19 cellular contexts compared by ENCODE assay signal in genomic region chr2:112876257-112876970, GRCh38. TPM values are rescaled to one million over a fixed set of nuclear protein-coding genes. Genes with fewer than 3 reads are reported as not detected.
DNase-seq lines count a peak whose midpoint lies in the region; ATAC-seq, FAIRE-seq and TF ChIP-seq lines count a peak whose summit lies in the region.
"Had no signal": no experiment of that assay in that cellular context is flagged by ENCODE, and none has a peak within 500 bp of the region (broad histone marks: within the 10 kb centered on the region; RNA-seq: fewer than 3 reads in every experiment).

No MANE protein-coding gene starts in this region.

- H2BK5ac ChIP-seq in IMR-90 (ENCODE audit: low read depth, low read length, poor library complexity, severe bottlenecking): no peak overlapping the region

- POLR2A ChIA-PET in IMR-90 (lab: Charles Lee; ENCODE audit: unreplicated experiment): no interaction called here

- dilution Hi-C loops in IMR-90 (cut with HindIII; ENCODE audit: low sequenced_read_pairs, unreplicated experiment): no loop called here

- H3K27ac ChIP-seq in ACC112 (ENCODE audit: low read depth, low read length): peak overlapping the region; percentile 80
- no peak overlapping the region for H3K27ac ChIP-seq in IMR-90 (ENCODE audit: insufficient read depth, low read length)
- H3K27ac ChIP-seq in astrocyte (ENCODE audit: low read depth, low read length): peak overlapping the region; percentile 73
- peak overlapping the region; percentile 78 to 91 for H3K27ac ChIP-seq in esophagus (ENCODE audit: low read depth in 2 of 2, low read length in 1 of 2)
- H3K27ac ChIP-seq: A549, C4-2B had no signal

- H3K9me1 ChIP-seq in IMR-90 (ENCODE audit: insufficient read depth, low read length): peaks cover 14% of the 10 kb centered on the region

- ATAC-seq in IMR-90 (ENCODE audit: low read depth) (no peak), HG03095 (IDR thresholded peaks at IDR 0.05; ENCODE audit: unreplicated experiment) (no peak)
- ATAC-seq: A549 had no signal

- peak overlapping the region; percentile 43; the same call in 2 of the 3 replicates for H2BK15ac ChIP-seq in IMR-90 (ENCODE audit: low read depth, low read length)

- H3K4me1 Mint-ChIP-seq in astrocyte (ENCODE audit: low read depth, unreplicated experiment): peaks cover 14% of the 10 kb centered on the region

- no peak overlapping the region for H3K18ac ChIP-seq in IMR-90 (ENCODE audit: low read depth, low read length)

- no TSS peak for BruUV-seq in IMR-90 (replicated peaks; lab: Mats Ljungman, UMichigan)

- H3K27me3 ChIP-seq in ACC112 (ENCODE audit: insufficient read depth, low read length) (no peaks in the 10 kb centered on the region), IMR-90 (ENCODE audit: control insufficient read depth, insufficient read depth, low read length) (no peaks in the 10 kb centered on the region), astrocyte (ENCODE audit: insufficient read depth, low read length) (no peaks in the 10 kb centered on the region), esophagus (ENCODE audit: control insufficient read depth in 1 of 2, insufficient read depth in 2 of 2, low read length in 2 of 2) (no peaks in the 10 kb centered on the region)

- H3K23ac ChIP-seq in IMR-90 (ENCODE audit: low read depth, low read length): no peak overlapping the region

- 80% methylated on average over 1 of the region's 3 CpGs; no CpG with 5 or more reads in 1 of the 2 experiments for WGBS in IMR-90 (ENCODE audit: extremely low coverage in 2 of 2, insufficient read length in 1 of 2), 2 experiments
- WGBS in esophagus, 2 donors: 55 to 79% methylated on average over 3 of the region's 3 CpGs

- H3K9ac ChIP-seq in IMR-90 (ENCODE audit: low read depth, low read length) (no peak overlapping the region), astrocyte (ENCODE audit: low read length) (no peak overlapping the region)

- H3K4me3 ChIP-seq in ACC112 (ENCODE audit: low read depth, low read length) (no peak overlapping the region), IMR-90 (ENCODE audit: insufficient read depth, low read depth, low read length) (no peak overlapping the region), astrocyte (ENCODE audit: insufficient read depth, low read depth, low read length) (no peak overlapping the region), esophagus (ENCODE audit: low read depth in 1 of 2, low read length in 2 of 2) (no peak overlapping the region)
- H3K4me3 ChIP-seq: A549 had no signal

- peak overlapping the region; percentile 90; the same call in 1 of the 2 replicates for H2BK120ac ChIP-seq in IMR-90 (ENCODE audit: low read depth, low read length)

- no peak overlapping the region for H4K5ac ChIP-seq in IMR-90 (ENCODE audit: low read depth, low read length)

- 0 out of 2 replicates have a peak overlapping the region, but pooled peaks have one; percentile 57 for H4K91ac ChIP-seq in IMR-90 (ENCODE audit: insufficient read depth, low read depth, low read length)

- no peak overlapping the region for H3K4me2 ChIP-seq in IMR-90 (ENCODE audit: low read depth, low read length)
- no peak overlapping the region for H3K4me2 ChIP-seq in astrocyte (ENCODE audit: low read length)
- H3K4me2 ChIP-seq: A549 had no signal

- DNase-seq in IMR-90 (no peak), astrocyte (ENCODE audit: low read depth) (no peak), COLO668 (lab: John Stamatoyannopoulos, UW; ENCODE audit: unreplicated experiment) (no peak), germinal center (ENCODE audit: low spot score) (no peak), GM13977 (ENCODE audit: low spot score) (no peak)
- DNase-seq: DMS 273 treated with DMSO at 0.1 percent for 48 hours, GF-D8, GOT3, NCI-H1417 treated with DMSO at 0.1 percent for 48 hours, NCI-H2029, NCI-H748 treated with DMSO at 0.1 percent for 48 hours had no signal

- no peaks in the 10 kb centered on the region for H3K9me3 ChIP-seq in IMR-90 (ENCODE audit: control insufficient read depth, insufficient read depth, low read length)
- H3K9me3 ChIP-seq in astrocyte (ENCODE audit: insufficient read depth, low read depth, low read length): no peaks in the 10 kb centered on the region
- no peaks in the 10 kb centered on the region for H3K9me3 ChIP-seq in esophagus (ENCODE audit: control insufficient read depth in 2 of 2, insufficient read depth in 1 of 2, low read depth in 1 of 2, low read length in 1 of 2)
- H3K9me3 ChIP-seq: A549 had no signal

- TF ChIP-seq CTCF in IMR-90 (conservative IDR thresholded peaks at IDR 0.05; ENCODE audit: low read depth, low read length) (no peak), astrocyte (IDR thresholded peaks at IDR 0.05; ENCODE audit: insufficient read depth, low read depth, low read length) (no peak), GM13977 (IDR thresholded peaks at IDR 0.05; ENCODE audit: extremely low read depth, insufficient read depth, missing control alignments) (no peak)

- TF ChIP-seq POLR2A in IMR-90 (IDR thresholded peaks at IDR 0.05; ENCODE audit: low read depth, low read length): no peak

- H3K36me3 ChIP-seq in ACC112 (ENCODE audit: insufficient read depth, low read length) (no peaks in the 10 kb centered on the region), IMR-90 (ENCODE audit: control insufficient read depth, insufficient read depth, low read length) (no peaks in the 10 kb centered on the region), astrocyte (ENCODE audit: insufficient read depth, low read length) (no peaks in the 10 kb centered on the region), esophagus (ENCODE audit: control insufficient read depth in 2 of 2, insufficient read depth in 2 of 2, low read length in 1 of 2) (no peaks in the 10 kb centered on the region)

- no peak for FAIRE-seq in astrocyte (lab: Jason Lieb, UNC)
- FAIRE-seq: A549, GM12891 had no signal

- H3K4ac ChIP-seq in IMR-90 (ENCODE audit: low read depth, low read length): peak overlapping the region; percentile 35; the same call in 1 of the 2 replicates

- H3K56ac ChIP-seq in IMR-90 (ENCODE audit: extremely low read depth, insufficient read depth, low read length): no peak overlapping the region

- in situ Hi-C loops in IMR-90 (cut with MboI; ENCODE audit: low sequenced_read_pairs): loop anchor here (10.0 kb wide), 1 partner anchor 122 kb away; no protein-coding TSS in a partner anchor
- in situ Hi-C loops in GM13977 (cut with MboI; ENCODE audit: low pct_unique_long_range_greater_than_20kb, low sequenced_read_pairs, unreplicated experiment): no loop called here

- CTCF ChIA-PET in IMR-90 (lab: Yijun Ruan, JAX): no interaction called here

- H3K14ac ChIP-seq in IMR-90 (replicated peaks; ENCODE audit: low read depth, low read length): peak overlapping the region; percentile 50; the same call in 1 of the 2 replicates

- H3K4me3 Mint-ChIP-seq in astrocyte (ENCODE audit: unreplicated experiment): no peak overlapping the region

- H3K79me2 ChIP-seq in ACC112 (ENCODE audit: control insufficient read depth, insufficient read depth, low read length, unreplicated experiment) (no peaks in the 10 kb centered on the region), astrocyte (ENCODE audit: insufficient read depth, low read length) (no peaks in the 10 kb centered on the region)

- H3K27me3 Mint-ChIP-seq in astrocyte (ENCODE audit: low read depth, unreplicated experiment): no peaks in the 10 kb centered on the region

- H4K20me1 ChIP-seq in IMR-90 (ENCODE audit: insufficient read depth, low read length): no peaks in the 10 kb centered on the region
- H4K20me1 ChIP-seq in astrocyte (ENCODE audit: insufficient read depth, low read length): no peaks in the 10 kb centered on the region

- intact Hi-C loops in IMR-90 (cut with micrococcal nuclease): no loop called here

- no peak overlapping the region for H2AK9ac ChIP-seq in IMR-90 (replicated peaks; ENCODE audit: low read depth, low read length, poor library complexity)

- TF ChIP-seq RAD21 in IMR-90 (IDR thresholded peaks at IDR 0.05; ENCODE audit: low read length): no peak

- no peaks in the 10 kb centered on the region for H3K36me3 Mint-ChIP-seq in astrocyte (ENCODE audit: low read depth, unreplicated experiment)

- H2AFZ ChIP-seq in ACC112 (ENCODE audit: low read length, unreplicated experiment) (no peak overlapping the region), IMR-90 (replicated peaks; ENCODE audit: low read length, poor library complexity) (no peak overlapping the region), astrocyte (ENCODE audit: low read depth, low read length) (no peak overlapping the region)

- H2BK20ac ChIP-seq in IMR-90 (ENCODE audit: low read depth, low read length): peak overlapping the region; percentile 93; the same call in 1 of the 2 replicates

- peak overlapping the region in 1 of 2 experiments; percentile 79; a peak in 2 of 4 replicates for H4K8ac ChIP-seq in IMR-90 (ENCODE audit: low read depth in 2 of 2, low read length in 2 of 2)

- no peak overlapping the region for H3K27ac Mint-ChIP-seq in astrocyte (ENCODE audit: unreplicated experiment)

- H3K4me1 ChIP-seq in ACC112 (ENCODE audit: control insufficient read depth, insufficient read depth, low read length, unreplicated experiment) (peaks cover 33% of the 10 kb centered on the region), IMR-90 (ENCODE audit: control insufficient read depth, insufficient read depth, low read length) (peaks cover 14% of the 10 kb centered on the region), astrocyte (ENCODE audit: insufficient read depth, low read length) (peaks cover 36% of the 10 kb centered on the region), esophagus (ENCODE audit: control insufficient read depth in 2 of 2, insufficient read depth in 2 of 2, low read length in 1 of 2) (peaks cover 2 to 9% of the 10 kb centered on the region in 2 donors)
- H3K4me1 ChIP-seq: A549 had no signal

- peak overlapping the region; percentile 97 for H2AK5ac ChIP-seq in IMR-90 (ENCODE audit: low read depth, low read length)

- peaks cover 2% of the 10 kb centered on the region for H3K9me3 Mint-ChIP-seq in astrocyte (ENCODE audit: unreplicated experiment)

- H3K79me1 ChIP-seq in IMR-90 (ENCODE audit: low read depth in 1 of 2, low read length in 2 of 2): no peaks in the 10 kb centered on the region; a peak in 1 of 4 replicates

TF ChIP-seq in IMR-90, 13 proteins besides CTCF, POLR2A, EP300 and RAD21 (continues in another document):
- no peak for TF ChIP-seq NFE2L2 (IDR thresholded peaks at IDR 0.05; ENCODE audit: low read depth, low read length)

RNA-seq across cellular contexts. Expression of gene IL37, which starts 34.6 kb away (rescaled TPM):
- total RNA-seq in IMR-90 (2012; rRNA removed): not detected in 2 replicates
- polyA plus RNA-seq in IMR-90 (2012; rRNA removed): 0.15 TPM in 1 of 2 replicates, not detected in the other
- polyA plus RNA-seq in IMR-90 (2012; cell fraction: cytosol; rRNA removed): not detected in 2 replicates
- 0.21 and 0.85 TPM in 2 replicates for polyA plus RNA-seq in IMR-90 (2012; cell fraction: nucleus; rRNA removed; ENCODE audit: low replicate concordance)
- not detected in 2 replicates for total RNA-seq in astrocyte
- under 1 TPM; 0.06 to 0.12 TPM for polyA plus RNA-seq in esophagus
- total RNA-seq: NCI-H460, SK-MEL-5 had no signal
- polyA plus RNA-seq: A549 had no signal

RNA-seq across cellular contexts. Expression of gene IL1B, which starts 39.8 kb away (rescaled TPM):
- total RNA-seq in IMR-90 (2012; rRNA removed): 3.0 and 3.6 TPM in 2 replicates
- 3.2 and 4.4 TPM in 2 replicates for polyA plus RNA-seq in IMR-90 (2012; rRNA removed)
- polyA plus RNA-seq in IMR-90 (2012; cell fraction: cytosol; rRNA removed): 5.7 and 5.9 TPM in 2 replicates
- polyA plus RNA-seq in IMR-90 (2012; cell fraction: nucleus; rRNA removed; ENCODE audit: low replicate concordance): 5.4 and 17.9 TPM in 2 replicates
- total RNA-seq in astrocyte: not detected in 2 replicates
- polyA plus RNA-seq in esophagus: 1 to 10 TPM; 1.9 to 4.3 TPM
